In the genomic region with DNA sequence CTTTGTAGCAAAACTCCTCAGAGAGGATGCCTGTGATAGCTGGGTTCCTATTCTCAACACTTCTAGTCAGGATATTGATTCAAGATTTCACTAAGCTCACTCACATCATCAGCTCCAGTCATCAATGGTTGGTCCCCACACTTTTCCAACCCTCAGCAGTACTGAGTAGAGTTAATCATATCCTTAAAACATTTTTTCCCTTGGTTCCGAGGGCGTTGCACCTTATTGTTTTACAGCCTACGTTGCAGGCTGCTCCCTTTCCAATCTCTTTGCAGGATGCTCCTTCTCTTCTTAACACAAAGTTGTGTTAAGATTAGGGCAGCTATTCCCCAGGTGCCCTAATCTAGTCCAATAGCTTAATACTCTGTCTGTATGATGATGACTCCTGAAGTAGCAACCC, we compare ENCODE assay signal across 21 cellular contexts.
"Had no signal": no experiment of that assay in that cellular context is flagged by ENCODE, and none has a peak within 500 bp of the region (broad histone marks: within the 10 kb centered on the region; RNA-seq: fewer than 3 reads in every experiment).

No MANE protein-coding gene starts in this region.

- H3K4me1 ChIP-seq: esophagus squamous epithelium, psoas muscle, sigmoid colon, tibial nerve, uterus had no signal

- H3K27ac ChIP-seq: psoas muscle, thoracic aorta, uterus had no signal

- H3K9me3 ChIP-seq: esophagus squamous epithelium, psoas muscle, sigmoid colon, thoracic aorta, tibial nerve, upper lobe of right lung, uterus had no signal

- DNase-seq: cortex of kidney; effector memory CD8-positive, alpha-beta T cell; erythroblast; esophagus squamous epithelium; foreskin melanocyte; mammary epithelial cell; mesendoderm; midbrain; naive thymus-derived CD8-positive, alpha-beta T cell; nephron progenitor cell; nucleus accumbens; psoas muscle; right cardiac atrium; sigmoid colon; stimulated activated CD4-positive, alpha-beta T cell treated with anti-CD3 and anti-CD28 coated beads, Interleukin-15, amount 100 ng/mL, for 24 hours; stimulated activated CD4-positive, alpha-beta T cell treated with anti-CD3 and anti-CD28 coated beads, Interleukin-2, amount 100 ng/mL, for 48 hours; upper lobe of right lung; uterus had no signal

- H3K27me3 ChIP-seq: esophagus squamous epithelium, sigmoid colon, tibial nerve, upper lobe of right lung, uterus had no signal

- H3K36me3 ChIP-seq: esophagus squamous epithelium, sigmoid colon, thoracic aorta, tibial nerve, upper lobe of right lung, uterus had no signal

- H3K4me3 ChIP-seq: esophagus squamous epithelium, psoas muscle, sigmoid colon, thoracic aorta, tibial nerve, upper lobe of right lung, uterus had no signal

- ATAC-seq: effector memory CD8-positive, alpha-beta T cell; left lobe of liver; naive thymus-derived CD8-positive, alpha-beta T cell; psoas muscle; right cardiac atrium had no signal
